In genomic region chr7:149459540-149460433, GRCh38 we compare ENCODE assay signal across 1 cellular context.
TF ChIP-seq lines count a peak whose summit lies in the region.

No MANE protein-coding gene starts in this region.

TF ChIP-seq in K562, 482 proteins besides CTCF, POLR2A, EP300 and RAD21 (continues in another document):
- TF ChIP-seq AFF1 (IDR thresholded peaks at IDR 0.05; ENCODE audit: low read depth in 1 of 2, partially characterized antibody in 2 of 2) (no peak), RBBP5 (IDR thresholded peaks at IDR 0.05; ENCODE audit: borderline replicate concordance, insufficient read depth, low read length, poor library complexity, severe bottlenecking) (peak; percentile 70), HMGN3 (IDR thresholded peaks at IDR 0.05; ENCODE audit: borderline replicate concordance, extremely low read depth, insufficient read length, low read depth, low read length) (peak; percentile 48), CTCFL (IDR thresholded peaks at IDR 0.05; ENCODE audit: borderline replicate concordance, insufficient read depth, low read depth, low read length, poor library complexity, severe bottlenecking) (no peak), PBX2 (CRISPR knock-in tag; IDR thresholded peaks at IDR 0.05; ENCODE audit: low read depth) (0 out of 2 replicates have a peak, but pooled peaks have one; percentile 3), PBX2 (tag; conservative IDR thresholded peaks at IDR 0.05; ENCODE audit: low read depth) (no peak), UBTF (IDR thresholded peaks at IDR 0.05; ENCODE audit: borderline replicate concordance in 1 of 2, low read depth in 2 of 2, low read length in 2 of 2) (peak; percentile 29 to 64; a peak in 3 of 4 replicates), ZFPM2 (CRISPR knock-in tag; IDR thresholded peaks at IDR 0.05) (no peak), DEAF1 (CRISPR knock-in tag; IDR thresholded peaks at IDR 0.05) (no peak), ZNF609 (CRISPR knock-in tag; IDR thresholded peaks at IDR 0.05; ENCODE audit: borderline replicate concordance) (0 out of 2 replicates have a peak, but pooled peaks have one; percentile 39), TAF1 (IDR thresholded peaks at IDR 0.05; ENCODE audit: control insufficient read depth, extremely low read depth, insufficient read depth, low read length, severe bottlenecking) (no peak), MTA3 (IDR thresholded peaks at IDR 0.05; ENCODE audit: borderline replicate concordance) (no peak), XRCC5 (IDR thresholded peaks at IDR 0.05; ENCODE audit: low read depth, low read length) (0 out of 2 replicates have a peak, but pooled peaks have one; percentile 27), FOS (IDR thresholded peaks at IDR 0.05; ENCODE audit: extremely low read depth, insufficient read length) (no peak), ZBTB40 (IDR thresholded peaks at IDR 0.05) (no peak), ZBTB40 (CRISPR knock-in tag; IDR thresholded peaks at IDR 0.05) (no peak), NCOA6 (IDR thresholded peaks at IDR 0.05) (peak; percentile 69; the same call in 1 of the 2 replicates)
